Comparison of ENCODE assay signal across 28 cellular contexts in the genomic region with DNA sequence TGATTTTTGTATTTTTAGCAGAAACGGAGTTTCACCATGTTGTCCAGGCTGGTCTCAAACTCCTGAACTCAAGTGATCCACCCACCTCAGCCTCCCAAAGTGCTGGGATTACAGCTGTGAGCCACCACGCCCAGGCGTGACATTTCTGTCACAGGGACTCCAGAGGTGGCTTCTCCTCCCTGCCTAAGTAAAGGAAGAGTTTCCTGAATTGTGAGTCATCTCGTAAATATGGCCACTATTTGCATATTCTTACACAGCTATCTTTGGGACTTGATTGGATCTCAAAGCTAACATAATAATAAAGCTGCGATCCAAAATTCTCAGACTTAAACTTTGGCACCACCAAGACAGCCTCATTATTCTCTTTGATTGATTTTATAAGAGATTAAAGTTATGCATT. TPM values are rescaled to one million over a fixed set of nuclear protein-coding genes. Genes with fewer than 3 reads are reported as not detected.
"Had no signal": no experiment of that assay in that cellular context is flagged by ENCODE, and none has a peak within 500 bp of the region (broad histone marks: within the 10 kb centered on the region; RNA-seq: fewer than 3 reads in every experiment).

No MANE protein-coding gene starts in this region.

- H3K36me3 ChIP-seq: esophagus muscularis mucosa, gastroesophageal sphincter, left ventricle myocardium inferior, lower lobe of right lung, prostate gland, right lobe of liver, spleen, tibial artery, upper lobe of right lung, vagina had no signal

- ATAC-seq: gastroesophageal sphincter; left cardiac atrium; lower lobe of right lung; right lobe of liver; stimulated activated memory B cell treated with anti-CD40 and anti-IgM and Interleukin-4, amounts not matched to agents 10 μg/mL and 1 μg/mL and 100 μg/mL, for 72 hours; upper lobe of right lung had no signal

- H3K9me3 ChIP-seq: esophagus muscularis mucosa, gastroesophageal sphincter, lower lobe of right lung, prostate gland, right lobe of liver, spleen, upper lobe of right lung, vagina had no signal

- H3K4me3 Mint-ChIP-seq: immature natural killer cell; memory B cell; naive B cell; nephron; stimulated activated memory B cell treated with anti-CD40 and anti-IgM and Interleukin-4, amounts not matched to agents 10 μg/mL and 1 μg/mL and 100 μg/mL, for 72 hours; stimulated activated naive CD8-positive, alpha-beta T cell treated with anti-CD3 and anti-CD28 coated beads, Interleukin-15, Interleukin-2, amounts not matched to agents 100 ng/mL and 50 ng/mL, for 24 hours had no signal

- H3K36me3 Mint-ChIP-seq: immature natural killer cell; naive B cell; stimulated activated memory B cell treated with anti-CD40 and anti-IgM and Interleukin-4, amounts not matched to agents 10 μg/mL and 1 μg/mL and 100 μg/mL, for 72 hours had no signal

- DNase-seq: effector CD4-positive, alpha-beta T cell; glutamatergic neuron; immature natural killer cell; left cardiac atrium; left ventricle myocardium inferior; lower lobe of right lung; midbrain; naive B cell; occipital lobe; spleen; stimulated activated CD4-positive, alpha-beta T cell treated with anti-CD3 and anti-CD28 coated beads, Interleukin-15, amount 100 ng/mL, for 24 hours; stimulated activated CD4-positive, alpha-beta T cell treated with anti-CD3 and anti-CD28 coated beads, Interleukin-1b, Interleukin-23, amount 100 ng/mL, for 48 hours; stimulated activated CD4-positive, alpha-beta T cell treated with anti-CD3 and anti-CD28 coated beads, Interleukin-4, amount 100 ng/mL, for 24 hours; upper lobe of right lung had no signal

- H3K4me1 ChIP-seq: esophagus muscularis mucosa, gastroesophageal sphincter, left ventricle myocardium inferior, lower lobe of right lung, parathyroid adenoma, prostate gland, right lobe of liver, spleen, tibial artery, upper lobe of right lung, vagina had no signal

- H3K4me3 ChIP-seq: coronary artery, esophagus muscularis mucosa, gastroesophageal sphincter, left ventricle myocardium inferior, lower lobe of right lung, prostate gland, right lobe of liver, spleen, tibial artery, upper lobe of right lung, vagina had no signal

- H3K27ac Mint-ChIP-seq: immature natural killer cell; memory B cell; nephron; stimulated activated memory B cell treated with anti-CD40 and anti-IgM and Interleukin-4, amounts not matched to agents 10 μg/mL and 1 μg/mL and 100 μg/mL, for 72 hours had no signal

- H3K9me3 Mint-ChIP-seq: stimulated activated memory B cell treated with anti-CD40 and anti-IgM and Interleukin-4, amounts not matched to agents 10 μg/mL and 1 μg/mL and 100 μg/mL, for 72 hours; stimulated activated naive CD8-positive, alpha-beta T cell treated with anti-CD3 and anti-CD28 coated beads, Interleukin-15, Interleukin-2, amounts not matched to agents 100 ng/mL and 50 ng/mL, for 24 hours had no signal

- H3K27ac ChIP-seq: coronary artery, esophagus muscularis mucosa, gastroesophageal sphincter, left ventricle myocardium inferior, lower lobe of right lung, parathyroid adenoma, prostate gland, right lobe of liver, spleen, tibial artery, upper lobe of right lung, vagina had no signal

- H3K4me1 Mint-ChIP-seq: immature natural killer cell; memory B cell; naive B cell; stimulated activated memory B cell treated with anti-CD40 and anti-IgM and Interleukin-4, amounts not matched to agents 10 μg/mL and 1 μg/mL and 100 μg/mL, for 72 hours had no signal

- H3K27me3 ChIP-seq: right lobe of liver, upper lobe of right lung, vagina had no signal

RNA-seq across cellular contexts. Expression of gene ADARB2, which starts 50.1 kb away (rescaled TPM):
- total RNA-seq: dermis microvascular lymphatic vessel endothelial cell, fibroblast of villous mesenchyme had no signal
